27 cellular contexts compared by ENCODE assay signal in genomic region chr21:17552410-17552809, GRCh38.
"Had no signal": no experiment of that assay in that cellular context is flagged by ENCODE, and none has a peak within 500 bp of the region (broad histone marks: within the 10 kb centered on the region; RNA-seq: fewer than 3 reads in every experiment).

No MANE protein-coding gene starts in this region.

- ATAC-seq: stimulated activated effector memory CD8-positive, alpha-beta T cell treated with anti-CD3 and anti-CD28 coated beads, Interleukin-12 subunit alpha, Interleukin-12 subunit beta, amount 100 ng/mL, for 72 hours; stimulated activated memory B cell treated with anti-CD40 and anti-IgM and Interleukin-4, amounts not matched to agents 10 μg/mL and 1 μg/mL and 100 μg/mL, for 72 hours; stimulated activated naive B cell treated with anti-CD40 and anti-IgM and Interleukin-4, amounts not matched to agents 10 μg/mL and 1 μg/mL and 100 μg/mL, for 72 hours; stimulated activated naive CD8-positive, alpha-beta T cell treated with anti-CD3 and anti-CD28 coated beads, Interleukin-15, amount 100 ng/mL, for 72 hours; stimulated activated naive CD8-positive, alpha-beta T cell treated with anti-CD3 and anti-CD28 coated beads, Interleukin-15, Interleukin-2, amounts not matched to agents 100 U/mL and 50 U/mL, for 24 hours; upper lobe of right lung had no signal

- H3K36me3 ChIP-seq: suprapubic skin, thoracic aorta, thyroid gland, tibial artery, tibial nerve, transverse colon, upper lobe of left lung, upper lobe of right lung, uterus, vagina had no signal

- FAIRE-seq: urothelium cell line had no signal

- H3K4me1 ChIP-seq: testis, tibial artery, tibial nerve, upper lobe of left lung, upper lobe of right lung, vagina had no signal

- H3K4me3 ChIP-seq: stomach, suprapubic skin, testis, thoracic aorta, thyroid gland, tibial artery, tibial nerve, transverse colon, upper lobe of left lung, upper lobe of right lung, uterus, vagina had no signal

- DNase-seq: stimulated activated CD4-positive, alpha-beta T cell treated with anti-CD3 and anti-CD28 coated beads, Interleukin-2, amount 100 ng/mL, for 48 hours; stimulated activated CD4-positive, alpha-beta T cell treated with anti-CD3 and anti-CD28 coated beads, Interleukin-4, amount 100 ng/mL, for 1 hour; stimulated activated CD4-positive, alpha-beta T cell treated with anti-CD3 and anti-CD28 coated beads, Interleukin-4, amount 100 ng/mL, for 24 hours; stimulated activated CD4-positive, alpha-beta T cell treated with anti-CD3 and anti-CD28 coated beads, Interleukin-4, amount 100 ng/mL, for 4 hours; stimulated activated CD8-positive, alpha-beta memory T cell treated with anti-CD3 and anti-CD28 coated beads, Interleukin-4, amount 100 ng/mL, for 48 hours; stimulated activated naive B cell treated with anti-CD40 and anti-IgM and Interleukin-4, amounts not matched to agents 10 μg/mL and 1 μg/mL and 100 μg/mL, for 72 hours; stimulated activated naive CD4-positive, alpha-beta T cell; stimulated activated naive CD4-positive, alpha-beta T cell treated with Interleukin-2 at 50 U/mL for 16 hours; stimulated activated naive CD8-positive, alpha-beta T cell treated with anti-CD3 and anti-CD28 coated beads, Interleukin-15, amount 100 ng/mL, for 72 hours; stimulated activated naive CD8-positive, alpha-beta T cell treated with anti-CD3 and anti-CD28 coated beads, Interleukin-15, Interleukin-2, amounts not matched to agents 100 U/mL and 50 U/mL, for 24 hours; stomach; substantia nigra; testis; thyroid gland; tibial artery; transverse colon; trophoblast cell; upper lobe of left lung; upper lobe of right lung; uterus had no signal

- H3K9me3 ChIP-seq: stomach, suprapubic skin, testis, thoracic aorta, thyroid gland, tibial artery, tibial nerve, transverse colon, upper lobe of left lung, upper lobe of right lung, uterus, vagina had no signal

- H3K27me3 ChIP-seq: stomach, suprapubic skin, testis, thyroid gland, tibial artery, tibial nerve, transverse colon, upper lobe of left lung, upper lobe of right lung, uterus, vagina had no signal

- H3K27ac ChIP-seq: stomach, suprapubic skin, testis, thoracic aorta, thyroid gland, tibial artery, tibial nerve, transverse colon, upper lobe of left lung, upper lobe of right lung, uterus, vagina had no signal
